ENCODE assay signal across 10 cellular contexts in genomic region chr7:137656850-137657232, GRCh38.
DNase-seq lines count a peak whose midpoint lies in the region; ATAC-seq and TF ChIP-seq lines count a peak whose summit lies in the region.
"Had no signal": no experiment of that assay in that cellular context is flagged by ENCODE, and none has a peak within 500 bp of the region (broad histone marks: within the 10 kb centered on the region; RNA-seq: fewer than 3 reads in every experiment).

No MANE protein-coding gene starts in this region.

- ATAC-seq in SK-N-SH treated with all-trans-retinoic acid at 6 μM for 48 hours (no peak; the same call in 2 of the 3 replicates), thoracic aorta (ENCODE audit: insufficient number of reproducible peaks, low FRiP score, low read depth) (no peak), omental fat pad (ENCODE audit: low FRiP score) (no peak), GM19395 (IDR thresholded peaks at IDR 0.05; ENCODE audit: unreplicated experiment) (no peak)

- H4K20me1 ChIP-seq in SK-N-SH (ENCODE audit: insufficient read depth) (no peaks in the 10 kb centered on the region), OCI-LY3 (ENCODE audit: insufficient read depth, low read length) (no peaks in the 10 kb centered on the region)

- peaks cover 26 to 27% of the 10 kb centered on the region in 2 experiments for H3K4me1 ChIP-seq in SK-N-SH (ENCODE audit: control insufficient read depth in 1 of 2, insufficient read depth in 2 of 2, low read depth in 1 of 2, low read length in 1 of 2)
- peaks cover 19% of the 10 kb centered on the region for H3K4me1 ChIP-seq in OCI-LY3 (ENCODE audit: low read length)
- peaks cover 11 to 15% of the 10 kb centered on the region in 2 donors for H3K4me1 ChIP-seq in thoracic aorta (ENCODE audit: control insufficient read depth in 1 of 2, low read depth in 2 of 2)
- H3K4me1 ChIP-seq: SJCRH30 had no signal

- TF ChIP-seq CTCF in SK-N-SH (IDR thresholded peaks at IDR 0.05) (no peak), OCI-LY3 (IDR thresholded peaks at IDR 0.05; ENCODE audit: low read depth, low read length) (no peak), thoracic aorta (IDR thresholded peaks at IDR 0.05) (no peak), omental fat pad (IDR thresholded peaks at IDR 0.05) (no peak)

- TF ChIP-seq EP300 in SK-N-SH (IDR thresholded peaks at IDR 0.05; ENCODE audit: borderline replicate concordance in 1 of 2, low read depth in 1 of 2, low read length in 1 of 2): no peak

- WGBS in SK-N-SH (ENCODE audit: low lambda C conversion rate): 83% methylated on average over 3 of the region's 3 CpGs

- H3K4me2 ChIP-seq in SK-N-SH (peak overlapping the region; percentile 12; the same call in 1 of the 2 replicates), OCI-LY3 (ENCODE audit: low read length) (0 out of 2 replicates have a peak overlapping the region, but pooled peaks have one; percentile 2)

- H3K9ac ChIP-seq in SK-N-SH (peak overlapping the region; percentile 26), OCI-LY3 (ENCODE audit: low read length) (no peak overlapping the region)

- H3K36me3 ChIP-seq in SK-N-SH (replicated peaks in 1 of 2; ENCODE audit: control insufficient read depth in 1 of 2, insufficient read depth in 2 of 2, low read length in 1 of 2): peaks cover 0 to 1% of the 10 kb centered on the region in 2 experiments
- H3K36me3 ChIP-seq in OCI-LY3 (replicated peaks; ENCODE audit: low read depth, low read length): no peaks in the 10 kb centered on the region
- H3K36me3 ChIP-seq in thoracic aorta: no peaks in the 10 kb centered on the region
- no peaks in the 10 kb centered on the region for H3K36me3 ChIP-seq in MG63
- H3K36me3 ChIP-seq: SJCRH30 had no signal

- H3K9me2 ChIP-seq in SK-N-SH: no peaks in the 10 kb centered on the region

- H3K4me3 ChIP-seq in SK-N-SH (ENCODE audit: low read depth in 2 of 2, low read length in 1 of 2): no peak overlapping the region
- no peak overlapping the region for H3K4me3 ChIP-seq in OCI-LY3 (ENCODE audit: low read length)
- H3K4me3 ChIP-seq in thoracic aorta: no peak overlapping the region
- H3K4me3 ChIP-seq in MG63: no peak overlapping the region
- H3K4me3 ChIP-seq: SJCRH30 had no signal

- POLR2A ChIA-PET in SK-N-SH (lab: Yijun Ruan, JAX): interaction anchor here (2.2 kb wide), 1 partner anchor 190 kb away, joined by 14 read pairs; the partner anchor contains the start of gene DGKI

- peaks cover 9% of the 10 kb centered on the region for H3F3A ChIP-seq in SK-N-SH (replicated peaks; ENCODE audit: insufficient read depth)

- TF ChIP-seq RAD21 in SK-N-SH (IDR thresholded peaks at IDR 0.05; ENCODE audit: low read length): no peak

- CTCF ChIA-PET in SK-N-SH (lab: Yijun Ruan, JAX): interaction anchor here (0.6 to 12.7 kb wide), 83 partner anchors 10 to 697 kb away, joined by 3 to 178 read pairs (median 6); partner anchors contain the start of genes CREB3L2 and DGKI

- DNase-seq in SK-N-SH (no peak), foreskin melanocyte (peak; percentile 74), thoracic aorta (ENCODE audit: low spot score) (no peak), omental fat pad (ENCODE audit: low spot score) (no peak), MG63 (no peak)

- H3K79me2 ChIP-seq in SK-N-SH (ENCODE audit: insufficient read depth) (no peaks in the 10 kb centered on the region), OCI-LY3 (ENCODE audit: low read length) (no peaks in the 10 kb centered on the region)

- no peaks in the 10 kb centered on the region for H3K9me3 ChIP-seq in SK-N-SH
- no peaks in the 10 kb centered on the region for H3K9me3 ChIP-seq in OCI-LY3 (ENCODE audit: insufficient read depth, low read length)
- no peaks in the 10 kb centered on the region for H3K9me3 ChIP-seq in thoracic aorta
- no peaks in the 10 kb centered on the region for H3K9me3 ChIP-seq in MG63
- H3K9me3 ChIP-seq: SJCRH30 had no signal

- H3K27me3 ChIP-seq in SK-N-SH (ENCODE audit: insufficient read depth): no peaks in the 10 kb centered on the region
- no peaks in the 10 kb centered on the region for H3K27me3 ChIP-seq in OCI-LY3 (ENCODE audit: low read depth, low read length)
- no peaks in the 10 kb centered on the region for H3K27me3 ChIP-seq in thoracic aorta (replicated peaks; ENCODE audit: insufficient read depth)
- no peaks in the 10 kb centered on the region for H3K27me3 ChIP-seq in MG63
- H3K27me3 ChIP-seq: SJCRH30 had no signal

- H3K27ac ChIP-seq in SK-N-SH (ENCODE audit: low read depth in 2 of 2, low read length in 1 of 2) (peak overlapping the region; percentile 55 to 92), OCI-LY3 (ENCODE audit: low read length) (no peak overlapping the region), thoracic aorta (peak overlapping the region; percentile 56 to 60)
- H3K27ac ChIP-seq: 22Rv1, SJCRH30 had no signal

- H2AFZ ChIP-seq in SK-N-SH (ENCODE audit: low read depth) (peak overlapping the region; percentile 81), OCI-LY3 (ENCODE audit: low read depth, low read length) (no peak overlapping the region)

TF ChIP-seq in SK-N-SH, 30 proteins besides CTCF, POLR2A, EP300 and RAD21:
- TF ChIP-seq SMC3 (IDR thresholded peaks at IDR 0.05; ENCODE audit: low read depth, low read length): no peak
- TF ChIP-seq POLR2AphosphoS5 (IDR thresholded peaks at IDR 0.05; ENCODE audit: low read depth, low read length): no peak
- no peak for TF ChIP-seq ELF1 (IDR thresholded peaks at IDR 0.05)
- TF ChIP-seq FOXM1 (IDR thresholded peaks at IDR 0.05; ENCODE audit: low read depth): no peak
- no peak for TF ChIP-seq RFX5 (IDR thresholded peaks at IDR 0.05; ENCODE audit: low read length)
- TF ChIP-seq YY1 (IDR thresholded peaks at IDR 0.05; ENCODE audit: low read depth): no peak
- no peak for TF ChIP-seq USF2 (IDR thresholded peaks at IDR 0.05; ENCODE audit: borderline replicate concordance, low read depth, low read length)
- no peak for TF ChIP-seq MEF2A (IDR thresholded peaks at IDR 0.05; ENCODE audit: borderline replicate concordance, low read depth)
- no peak for TF ChIP-seq CHD2 (IDR thresholded peaks at IDR 0.05; ENCODE audit: low read length, partially characterized antibody)
- no peak for TF ChIP-seq RCOR1 (IDR thresholded peaks at IDR 0.05; ENCODE audit: low read length)
- TF ChIP-seq TEAD4 (IDR thresholded peaks at IDR 0.05; ENCODE audit: borderline replicate concordance, insufficient read depth): no peak
- TF ChIP-seq MXI1 (IDR thresholded peaks at IDR 0.05; ENCODE audit: low read depth, low read length): no peak
- TF ChIP-seq SIN3A (IDR thresholded peaks at IDR 0.05; ENCODE audit: borderline replicate concordance, low read depth, low read length): no peak
- TF ChIP-seq FOXJ3 (CRISPR knock-in tag; IDR thresholded peaks at IDR 0.05): no peak
- TF ChIP-seq JUND (IDR thresholded peaks at IDR 0.05): no peak
- no peak for TF ChIP-seq GABPA (IDR thresholded peaks at IDR 0.05; ENCODE audit: low read depth)

TF ChIP-seq in SK-N-SH treated with all-trans-retinoic acid at 6 μM for 48 hours, 23 proteins besides CTCF, POLR2A, EP300 and RAD21 (continues in another document):
- TF ChIP-seq PATZ1 (CRISPR knock-in tag; IDR thresholded peaks at IDR 0.05; ENCODE audit: borderline replicate concordance) (no peak), ZNF8 (CRISPR knock-in tag; IDR thresholded peaks at IDR 0.05) (no peak), TCF4 (CRISPR knock-in tag; IDR thresholded peaks at IDR 0.05; ENCODE audit: borderline replicate concordance) (no peak), TSHZ2 (CRISPR knock-in tag; IDR thresholded peaks at IDR 0.05) (no peak), OSR1 (CRISPR knock-in tag; IDR thresholded peaks at IDR 0.05) (no peak), TOX (CRISPR knock-in tag; IDR thresholded peaks at IDR 0.05; ENCODE audit: borderline replicate concordance) (no peak), ZNF565 (CRISPR knock-in tag; conservative IDR thresholded peaks at IDR 0.05; ENCODE audit: low read depth) (no peak), SNAI2 (CRISPR knock-in tag; IDR thresholded peaks at IDR 0.05) (no peak), PPARA (CRISPR knock-in tag; IDR thresholded peaks at IDR 0.05; ENCODE audit: borderline replicate concordance) (no peak), ZC3H10 (CRISPR knock-in tag; IDR thresholded peaks at IDR 0.05) (no peak), ZNF70 (CRISPR knock-in tag; IDR thresholded peaks at IDR 0.05) (no peak), RARB (CRISPR knock-in tag; IDR thresholded peaks at IDR 0.05) (no peak)
